In the genomic region with DNA sequence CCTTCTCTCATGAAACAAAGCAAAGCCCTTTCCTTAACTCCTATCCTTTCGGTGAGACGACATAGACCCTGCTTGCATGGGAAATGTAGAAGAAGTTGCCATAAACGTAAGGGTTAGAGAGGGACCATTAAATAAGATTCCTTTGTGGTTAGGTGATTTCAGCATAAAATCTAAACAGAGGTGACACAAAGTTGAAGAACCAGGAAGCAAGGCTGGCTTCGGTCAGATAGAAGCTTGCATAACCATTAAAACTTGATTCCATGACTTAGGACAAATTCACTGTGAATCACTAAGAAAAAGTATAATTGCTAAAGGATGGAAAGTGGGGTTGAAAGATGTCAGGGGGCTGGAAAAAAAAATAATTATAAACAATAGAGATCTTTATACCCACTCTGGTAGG, we compare ENCODE assay signal across 31 cellular contexts. TPM values are rescaled to one million over a fixed set of nuclear protein-coding genes. Genes with fewer than 3 reads are reported as not detected.
"Had no signal": no experiment of that assay in that cellular context is flagged by ENCODE, and none has a peak within 500 bp of the region (broad histone marks: within the 10 kb centered on the region; RNA-seq: fewer than 3 reads in every experiment).

No MANE protein-coding gene starts in this region.

- H3K4me3 Mint-ChIP-seq: activated CD4-positive, alpha-beta memory T cell treated with anti-CD3 and anti-CD28 coated beads for 36 hours; activated CD4-positive, alpha-beta T cell treated with anti-CD3 and anti-CD28 coated beads, Interleukin-2, amount 10 ng/mL, durations not matched to agents 24 days and 14 days; activated naive CD4-positive, alpha-beta T cell treated with anti-CD3 and anti-CD28 coated beads, Interleukin-2, amount 10 ng/mL, durations not matched to agents 7 days and 5 days; activated naive CD8-positive, alpha-beta T cell treated with anti-CD3 and anti-CD28 coated beads, Interleukin-2, amount 10 ng/mL, durations not matched to agents 7 days and 5 days; activated T-helper 1 cell treated with anti-CD3 and anti-CD28 coated beads, Interleukin-12 subunit alpha, Interleukin-12 subunit beta, Interleukin-2, Interleukin-4 antibody, amounts not matched to agents 30 ng/mL and 10 ng/mL and 1 ng/mL, durations not matched to agents 14 hours and 24 hours and 36 hours; brain; dendritic cell treated with granulocyte-macrophage colony-stimulating factor and Interleukin-4, amounts not matched to agents 40 ng/mL and 50 ng/mL, for 4 days; endodermal cell; naive thymus-derived CD4-positive, alpha-beta T cell; T-helper 1 cell treated with Interleukin-12 subunit alpha and Interleukin-12 subunit beta and Interleukin-4 antibody, amounts not matched to agents 30 μg/mL and 1 μg/mL, for 36 hours had no signal

- H3K27me3 Mint-ChIP-seq: dendritic cell treated with granulocyte-macrophage colony-stimulating factor and Interleukin-4, amounts not matched to agents 40 ng/mL and 50 ng/mL, for 4 days had no signal

- H3K4me1 Mint-ChIP-seq: activated CD4-positive, alpha-beta T cell treated with anti-CD3 and anti-CD28 coated beads, Interleukin-2, amount 10 ng/mL, durations not matched to agents 24 days and 14 days; activated naive CD4-positive, alpha-beta T cell treated with anti-CD3 and anti-CD28 coated beads, Interleukin-2, amount 10 ng/mL, durations not matched to agents 7 days and 5 days; activated naive CD8-positive, alpha-beta T cell treated with anti-CD3 and anti-CD28 coated beads, Interleukin-2, amount 10 ng/mL, durations not matched to agents 7 days and 5 days; brain; endodermal cell; naive thymus-derived CD4-positive, alpha-beta T cell had no signal

- DNase-seq: activated CD4-positive, alpha-beta memory T cell treated with anti-CD3 and anti-CD28 coated beads for 36 hours; activated CD4-positive, alpha-beta T cell treated with anti-CD3 and anti-CD28 coated beads, Interleukin-2, amount 10 ng/mL, durations not matched to agents 24 days and 14 days; activated CD4-positive, CD25-positive, alpha-beta regulatory T cell treated with anti-CD3 and anti-CD28 coated beads, Interleukin-2, amount 50 U/mL, for 72 hours; activated CD8-positive, alpha-beta memory T cell treated with anti-CD3 and anti-CD28 coated beads, Interleukin-2, amount 50 U/mL, for 4 hours; activated effector memory CD4-positive, alpha-beta T cell treated with anti-CD3 and anti-CD28 coated beads, Interleukin-2, amount 50 U/mL, for 16 hours; activated naive CD4-positive, alpha-beta T cell treated with anti-CD3 and anti-CD28 coated beads, Interleukin-2, amount 10 ng/mL, durations not matched to agents 7 days and 5 days; activated naive CD8-positive, alpha-beta T cell treated with anti-CD3 and anti-CD28 coated beads, Interleukin-2, amount 10 ng/mL, durations not matched to agents 7 days and 5 days; activated T-cell treated with anti-CD3 and anti-CD28 coated beads, Interleukin-2, amount 50 U/mL, for 1 hour; caudate nucleus; endodermal cell; glutamatergic neuron; left colon; midbrain; naive thymus-derived CD4-positive, alpha-beta T cell; ovary; right lobe of liver; stimulated activated CD4-positive, alpha-beta T cell treated with anti-CD3 and anti-CD28 coated beads, Interleukin-4, amount 100 ng/mL, for 1 hour; stimulated activated naive CD8-positive, alpha-beta T cell treated with anti-CD3 and anti-CD28 coated beads, Interleukin-15, Interleukin-2, amounts not matched to agents 100 U/mL and 50 U/mL, for 24 hours; T1000; testis; transverse colon had no signal

- H3K27ac Mint-ChIP-seq: activated CD4-positive, alpha-beta memory T cell treated with anti-CD3 and anti-CD28 coated beads for 36 hours; activated CD4-positive, alpha-beta T cell treated with anti-CD3 and anti-CD28 coated beads, Interleukin-2, amount 10 ng/mL, durations not matched to agents 24 days and 14 days; activated naive CD4-positive, alpha-beta T cell treated with anti-CD3 and anti-CD28 coated beads, Interleukin-2, amount 10 ng/mL, durations not matched to agents 7 days and 5 days; activated naive CD8-positive, alpha-beta T cell treated with anti-CD3 and anti-CD28 coated beads, Interleukin-2, amount 10 ng/mL, durations not matched to agents 7 days and 5 days; activated T-helper 1 cell treated with anti-CD3 and anti-CD28 coated beads, Interleukin-12 subunit alpha, Interleukin-12 subunit beta, Interleukin-2, Interleukin-4 antibody, amounts not matched to agents 30 ng/mL and 10 ng/mL and 1 ng/mL, durations not matched to agents 14 hours and 24 hours and 36 hours; brain; dendritic cell treated with granulocyte-macrophage colony-stimulating factor and Interleukin-4, amounts not matched to agents 40 ng/mL and 50 ng/mL, for 4 days; endodermal cell; naive thymus-derived CD4-positive, alpha-beta T cell; progenitor cell of endocrine pancreas; T-helper 1 cell treated with Interleukin-12 subunit alpha and Interleukin-12 subunit beta and Interleukin-4 antibody, amounts not matched to agents 30 μg/mL and 1 μg/mL, for 36 hours had no signal

- FAIRE-seq: frontal cortex, keratinocyte, urothelium cell line had no signal

- H3K36me3 Mint-ChIP-seq: activated CD4-positive, alpha-beta memory T cell treated with anti-CD3 and anti-CD28 coated beads for 36 hours; activated naive CD4-positive, alpha-beta T cell treated with anti-CD3 and anti-CD28 coated beads, Interleukin-2, amount 10 ng/mL, durations not matched to agents 7 days and 5 days; activated naive CD8-positive, alpha-beta T cell treated with anti-CD3 and anti-CD28 coated beads, Interleukin-2, amount 10 ng/mL, durations not matched to agents 7 days and 5 days; brain; naive thymus-derived CD4-positive, alpha-beta T cell had no signal

- H3K9me3 Mint-ChIP-seq: activated CD4-positive, alpha-beta memory T cell treated with anti-CD3 and anti-CD28 coated beads for 36 hours; activated CD4-positive, alpha-beta T cell treated with anti-CD3 and anti-CD28 coated beads, Interleukin-2, amount 10 ng/mL, durations not matched to agents 24 days and 14 days; activated naive CD4-positive, alpha-beta T cell treated with anti-CD3 and anti-CD28 coated beads, Interleukin-2, amount 10 ng/mL, durations not matched to agents 7 days and 5 days; activated naive CD8-positive, alpha-beta T cell treated with anti-CD3 and anti-CD28 coated beads, Interleukin-2, amount 10 ng/mL, durations not matched to agents 7 days and 5 days; activated T-helper 1 cell treated with anti-CD3 and anti-CD28 coated beads, Interleukin-12 subunit alpha, Interleukin-12 subunit beta, Interleukin-2, Interleukin-4 antibody, amounts not matched to agents 30 ng/mL and 10 ng/mL and 1 ng/mL, durations not matched to agents 14 hours and 24 hours and 36 hours; brain; dendritic cell treated with granulocyte-macrophage colony-stimulating factor and Interleukin-4, amounts not matched to agents 40 ng/mL and 50 ng/mL, for 4 days; endodermal cell; naive thymus-derived CD4-positive, alpha-beta T cell; T-helper 1 cell treated with Interleukin-12 subunit alpha and Interleukin-12 subunit beta and Interleukin-4 antibody, amounts not matched to agents 30 μg/mL and 1 μg/mL, for 36 hours had no signal

- H3K36me3 ChIP-seq: ascending aorta, ovary, right lobe of liver, transverse colon had no signal

- H3K27me3 ChIP-seq: ascending aorta, ovary, right lobe of liver, testis, transverse colon had no signal

- H3K4me3 ChIP-seq: ascending aorta, ovary, right lobe of liver, testis, transverse colon had no signal

RNA-seq across cellular contexts. Expression of a gene that starts 30.9 kb away (rescaled TPM):
- total RNA-seq: activated CD4-positive, alpha-beta T cell treated with anti-CD3 and anti-CD28 coated beads, Interleukin-2, amount 10 ng/mL, durations not matched to agents 24 days and 14 days; activated CD8-positive, alpha-beta memory T cell treated with anti-CD3 and anti-CD28 coated beads for 36 hours; activated naive CD8-positive, alpha-beta T cell treated with anti-CD3 and anti-CD28 coated beads, Interleukin-2, amount 10 ng/mL, durations not matched to agents 7 days and 5 days; activated T-helper 1 cell treated with anti-CD3 and anti-CD28 coated beads, Interleukin-12 subunit alpha, Interleukin-12 subunit beta, Interleukin-2, Interleukin-4 antibody, amounts not matched to agents 30 ng/mL and 10 ng/mL and 1 ng/mL, durations not matched to agents 14 hours and 24 hours and 36 hours had no signal

RNA-seq across cellular contexts. Expression of a gene that starts 47.5 kb away (rescaled TPM):
- total RNA-seq: activated CD4-positive, alpha-beta memory T cell treated with anti-CD3 and anti-CD28 coated beads for 36 hours; activated CD4-positive, alpha-beta T cell treated with anti-CD3 and anti-CD28 coated beads, Interleukin-2, amount 10 ng/mL, durations not matched to agents 24 days and 14 days; activated CD8-positive, alpha-beta memory T cell treated with anti-CD3 and anti-CD28 coated beads for 36 hours; activated naive CD8-positive, alpha-beta T cell treated with anti-CD3 and anti-CD28 coated beads, Interleukin-2, amount 10 ng/mL, durations not matched to agents 7 days and 5 days; activated T-helper 1 cell treated with anti-CD3 and anti-CD28 coated beads, Interleukin-12 subunit alpha, Interleukin-12 subunit beta, Interleukin-2, Interleukin-4 antibody, amounts not matched to agents 30 ng/mL and 10 ng/mL and 1 ng/mL, durations not matched to agents 14 hours and 24 hours and 36 hours had no signal
